8 cellular contexts compared by ENCODE assay signal in the genomic region with DNA sequence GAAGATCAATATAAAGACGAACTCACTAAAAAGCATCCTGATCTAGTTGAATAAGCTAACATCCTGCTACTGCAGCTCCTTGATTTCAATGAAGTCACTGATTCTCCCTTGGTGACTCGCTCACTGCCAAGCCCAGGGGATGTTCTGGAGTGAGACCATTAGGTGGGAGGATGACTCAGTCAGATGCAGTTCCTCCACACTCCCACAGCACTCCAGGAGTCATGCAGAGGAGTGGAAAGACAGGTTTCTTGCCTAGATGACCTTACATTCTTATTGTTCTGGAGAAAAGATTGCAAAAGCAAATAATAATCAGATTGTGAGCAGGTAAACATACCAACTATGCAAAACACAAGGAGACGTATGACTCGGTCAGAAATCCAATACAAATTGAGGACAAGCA. TPM values are rescaled to one million over a fixed set of nuclear protein-coding genes. Genes with fewer than 3 reads are reported as not detected.
DNase-seq lines count a peak whose midpoint lies in the region; ATAC-seq lines count a peak whose summit lies in the region.

No MANE protein-coding gene starts in this region.

- no peak overlapping the region for H3K27ac Mint-ChIP-seq in activated naive CD4-positive, alpha-beta T cell treated with anti-CD3 and anti-CD28 coated beads for 36 hours
- no peak overlapping the region for H3K27ac Mint-ChIP-seq in activated naive CD4-positive, alpha-beta T cell treated with anti-CD3 and anti-CD28 coated beads, Interleukin-2, amount 10 ng/mL, durations not matched to agents 7 days and 5 days
- no peak overlapping the region for H3K27ac Mint-ChIP-seq in activated T-helper 17 cell treated with anti-CD3 and anti-CD28 coated beads, Interleukin-2, amount 50 U/mL, for 72 hours

- H3K4me1 Mint-ChIP-seq in activated naive CD4-positive, alpha-beta T cell treated with anti-CD3 and anti-CD28 coated beads for 36 hours (ENCODE audit: low read depth) = peaks cover 56% of the 10 kb centered on the region
- peaks cover 46% of the 10 kb centered on the region for H3K4me1 Mint-ChIP-seq in activated naive CD4-positive, alpha-beta T cell treated with anti-CD3 and anti-CD28 coated beads, Interleukin-2, amount 10 ng/mL, durations not matched to agents 7 days and 5 days
- H3K4me1 Mint-ChIP-seq in activated T-helper 17 cell treated with anti-CD3 and anti-CD28 coated beads, Interleukin-2, amount 50 U/mL, for 72 hours = peaks cover 5% of the 10 kb centered on the region

- intact Hi-C loops in activated naive CD4-positive, alpha-beta T cell treated with anti-CD3 and anti-CD28 coated beads for 36 hours (cut with micrococcal nuclease) = loop anchor here (2.0 kb wide), 1 partner anchor 14 kb away; no protein-coding TSS in a partner anchor
- intact Hi-C loops in cardiac septum (cut with DNase I) = no loop called here

- H3K4me3 Mint-ChIP-seq in activated naive CD4-positive, alpha-beta T cell treated with anti-CD3 and anti-CD28 coated beads for 36 hours = no peak overlapping the region
- H3K4me3 Mint-ChIP-seq in activated naive CD4-positive, alpha-beta T cell treated with anti-CD3 and anti-CD28 coated beads, Interleukin-2, amount 10 ng/mL, durations not matched to agents 7 days and 5 days = no peak overlapping the region
- H3K4me3 Mint-ChIP-seq in activated T-helper 17 cell treated with anti-CD3 and anti-CD28 coated beads, Interleukin-2, amount 50 U/mL, for 72 hours = no peak overlapping the region

- peak; percentile 92 for ATAC-seq in activated T-helper 17 cell treated with anti-CD3 and anti-CD28 coated beads, Interleukin-2, amount 50 U/mL, for 72 hours (replicated peaks)
- no peak for ATAC-seq in GM21390 (IDR thresholded peaks at IDR 0.05; ENCODE audit: unreplicated experiment)

- H3K27me3 Mint-ChIP-seq in activated naive CD4-positive, alpha-beta T cell treated with anti-CD3 and anti-CD28 coated beads for 36 hours (ENCODE audit: low read depth) = no peaks in the 10 kb centered on the region
- no peaks in the 10 kb centered on the region for H3K27me3 Mint-ChIP-seq in activated naive CD4-positive, alpha-beta T cell treated with anti-CD3 and anti-CD28 coated beads, Interleukin-2, amount 10 ng/mL, durations not matched to agents 7 days and 5 days
- H3K27me3 Mint-ChIP-seq in activated T-helper 17 cell treated with anti-CD3 and anti-CD28 coated beads, Interleukin-2, amount 50 U/mL, for 72 hours = no peaks in the 10 kb centered on the region

- no peaks in the 10 kb centered on the region for H3K9me3 Mint-ChIP-seq in activated naive CD4-positive, alpha-beta T cell treated with anti-CD3 and anti-CD28 coated beads for 36 hours
- H3K9me3 Mint-ChIP-seq in activated naive CD4-positive, alpha-beta T cell treated with anti-CD3 and anti-CD28 coated beads, Interleukin-2, amount 10 ng/mL, durations not matched to agents 7 days and 5 days = peaks cover 1% of the 10 kb centered on the region
- no peaks in the 10 kb centered on the region for H3K9me3 Mint-ChIP-seq in activated T-helper 17 cell treated with anti-CD3 and anti-CD28 coated beads, Interleukin-2, amount 50 U/mL, for 72 hours

- peak; percentile 62 for DNase-seq in activated naive CD4-positive, alpha-beta T cell treated with anti-CD3 and anti-CD28 coated beads for 36 hours
- no peak for DNase-seq in activated naive CD4-positive, alpha-beta T cell treated with anti-CD3 and anti-CD28 coated beads, Interleukin-2, amount 10 ng/mL, durations not matched to agents 7 days and 5 days
- peak; percentile 91 for DNase-seq in kidney glomerular epithelial cell (lab: John Stamatoyannopoulos, UW)
- DNase-seq in activated gamma-delta T cell (lab: John Stamatoyannopoulos, UW) = no peak
- no peak for DNase-seq in cardiac septum (ENCODE audit: low spot score)
- DNase-seq in SKM-1 treated with dmso at 0.1 percent for 144 hours (lab: John Stamatoyannopoulos, UW; ENCODE audit: unreplicated experiment) = no peak

- H3K36me3 Mint-ChIP-seq in activated naive CD4-positive, alpha-beta T cell treated with anti-CD3 and anti-CD28 coated beads for 36 hours (ENCODE audit: low read depth) = peaks cover 16% of the 10 kb centered on the region
- H3K36me3 Mint-ChIP-seq in activated naive CD4-positive, alpha-beta T cell treated with anti-CD3 and anti-CD28 coated beads, Interleukin-2, amount 10 ng/mL, durations not matched to agents 7 days and 5 days = peaks cover 17% of the 10 kb centered on the region
- H3K36me3 Mint-ChIP-seq in activated T-helper 17 cell treated with anti-CD3 and anti-CD28 coated beads, Interleukin-2, amount 50 U/mL, for 72 hours (ENCODE audit: low read depth) = peaks cover 11% of the 10 kb centered on the region

- CTCF ChIA-PET in activated naive CD4-positive, alpha-beta T cell treated with anti-CD3 and anti-CD28 coated beads for 36 hours (lab: Charles Lee) = interaction anchor here (0.6 to 2.1 kb wide), 4 partner anchors 9 to 18 kb away, joined by 3 to 11 read pairs (median 4); no protein-coding TSS in a partner anchor
- CTCF ChIA-PET in activated naive CD4-positive, alpha-beta T cell treated with anti-CD3 and anti-CD28 coated beads, Interleukin-2, amount 10 ng/mL, durations not matched to agents 7 days and 5 days (lab: Charles Lee) = interaction anchor here (0.6 to 1.1 kb wide), 2 partner anchors 102 to 302 kb away, joined by 3 to 5 read pairs; no protein-coding TSS in a partner anchor

RNA-seq across cellular contexts. Expression of a gene that starts 15.3 kb away (rescaled TPM):
- 1 to 10 TPM; 2.1 to 2.4 TPM for total RNA-seq in activated naive CD4-positive, alpha-beta T cell treated with anti-CD3 and anti-CD28 coated beads for 36 hours
- total RNA-seq in activated T-helper 17 cell treated with anti-CD3 and anti-CD28 coated beads, Interleukin-2, amount 50 U/mL, for 72 hours = 1 to 10 TPM in 1 of 2 donors, under 1 TPM in 1; 0.91 to 3.9 TPM
- total RNA-seq in cardiac septum = 0.62 TPM

Comparison
In these comparisons a context has a peak if more than half of its experiments do, and no peak if none do; other contexts are left out.
1. DNase-seq: peak in activated naive CD4-positive, alpha-beta T cell treated with anti-CD3 and anti-CD28 coated beads for 36 hours (single experiment) and kidney glomerular epithelial cell (single experiment); none in activated naive CD4-positive, alpha-beta T cell treated with anti-CD3 and anti-CD28 coated beads, Interleukin-2, amount 10 ng/mL, durations not matched to agents 7 days and 5 days (single experiment), activated gamma-delta T cell (single experiment), cardiac septum (single experiment) and SKM-1 treated with dmso at 0.1 percent for 144 hours (single experiment).